Comparison of ENCODE assay signal across 13 cellular contexts in genomic region chr10:15815242-15815885, GRCh38.
"Had no signal": no experiment of that assay in that cellular context is flagged by ENCODE, and none has a peak within 500 bp of the region (broad histone marks: within the 10 kb centered on the region; RNA-seq: fewer than 3 reads in every experiment).

No MANE protein-coding gene starts in this region.

- H3K27ac ChIP-seq: cardiac muscle cell, suprapubic skin, upper lobe of left lung had no signal

- DNase-seq: activated CD4-positive, alpha-beta T cell treated with anti-CD3 and anti-CD28 coated beads, Interleukin-2, amount 10 ng/mL, durations not matched to agents 7 days and 5 days; activated CD8-positive, alpha-beta memory T cell treated with anti-CD3 and anti-CD28 coated beads for 24 hours; activated naive CD4-positive, alpha-beta T cell treated with Interleukin-2 at 50 U/mL for 16 hours; heart left ventricle; nephron progenitor cell; stimulated activated CD4-positive, alpha-beta T cell treated with anti-CD3 and anti-CD28 coated beads, Interleukin-4, amount 100 ng/mL, for 1 hour; stimulated activated CD8-positive, alpha-beta memory T cell treated with anti-CD3 and anti-CD28 coated beads, Interleukin-4, amount 100 ng/mL, for 48 hours; stimulated activated naive CD8-positive, alpha-beta T cell treated with anti-CD3 and anti-CD28 coated beads, Interleukin-15, Interleukin-2, amounts not matched to agents 100 U/mL and 50 U/mL, for 24 hours; upper lobe of left lung had no signal

- ATAC-seq: heart left ventricle; left lobe of liver; stimulated activated naive CD8-positive, alpha-beta T cell treated with anti-CD3 and anti-CD28 coated beads, Interleukin-15, Interleukin-2, amounts not matched to agents 100 U/mL and 50 U/mL, for 24 hours; WTC11 had no signal
